In the genomic region with DNA sequence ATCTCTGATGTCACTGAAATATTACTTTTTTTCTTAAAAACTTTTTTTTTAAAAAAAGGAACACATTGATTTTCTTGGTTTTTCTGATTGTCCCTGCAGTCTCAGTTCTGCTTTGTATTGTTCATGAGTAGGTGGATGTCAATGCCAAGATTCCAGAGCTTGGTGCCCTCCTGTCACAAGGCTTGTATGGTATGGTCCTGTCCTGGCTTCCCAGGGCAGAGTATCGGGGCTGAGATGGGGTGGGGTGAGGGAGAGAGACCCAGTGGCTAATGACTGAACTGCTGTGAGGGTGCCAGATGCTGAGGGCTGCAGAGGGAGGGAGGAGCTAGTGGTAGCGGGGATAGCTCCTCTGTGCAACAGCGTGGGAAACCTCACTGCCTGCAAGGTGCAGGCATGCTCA, we compare ENCODE assay signal across 11 cellular contexts. TPM values are rescaled to one million over a fixed set of nuclear protein-coding genes. Genes with fewer than 3 reads are reported as not detected.
DNase-seq lines count a peak whose midpoint lies in the region; ATAC-seq lines count a peak whose summit lies in the region.
"Had no signal": no experiment of that assay in that cellular context is flagged by ENCODE, and none has a peak within 500 bp of the region (broad histone marks: within the 10 kb centered on the region; RNA-seq: fewer than 3 reads in every experiment).

No MANE protein-coding gene starts in this region.

- ATAC-seq in HG03469 (IDR thresholded peaks at IDR 0.05; ENCODE audit: unreplicated experiment) (peak; percentile 41), GM21390 (IDR thresholded peaks at IDR 0.05; ENCODE audit: unreplicated experiment) (no peak)
- ATAC-seq in central memory CD8-positive, alpha-beta T cell (replicated peaks; ENCODE audit: extremely low read depth, poor library complexity, severe bottlenecking): peak; percentile 37
- ATAC-seq in stimulated activated naive CD8-positive, alpha-beta T cell treated with anti-CD3 and anti-CD28 coated beads, Interleukin-15, amount 100 ng/mL, for 72 hours: peak; percentile 44

- no peaks in the 10 kb centered on the region for H3K9me3 Mint-ChIP-seq in central memory CD8-positive, alpha-beta T cell
- H3K9me3 Mint-ChIP-seq in stimulated activated naive CD8-positive, alpha-beta T cell treated with anti-CD3 and anti-CD28 coated beads, Interleukin-15, amount 100 ng/mL, for 72 hours: no peaks in the 10 kb centered on the region
- H3K9me3 Mint-ChIP-seq in immature natural killer cell: no peaks in the 10 kb centered on the region

- H3K36me3 Mint-ChIP-seq in central memory CD8-positive, alpha-beta T cell (ENCODE audit: insufficient read depth): peaks cover 12% of the 10 kb centered on the region
- no peaks in the 10 kb centered on the region for H3K36me3 Mint-ChIP-seq in immature natural killer cell

- H3K27me3 Mint-ChIP-seq in central memory CD8-positive, alpha-beta T cell: peaks cover 28% of the 10 kb centered on the region
- H3K27me3 Mint-ChIP-seq in stimulated activated naive CD8-positive, alpha-beta T cell treated with anti-CD3 and anti-CD28 coated beads, Interleukin-15, amount 100 ng/mL, for 72 hours: peaks cover 20% of the 10 kb centered on the region
- peaks cover 7 to 24% (median 16%) of the 10 kb centered on the region in 3 donors for H3K27me3 Mint-ChIP-seq in immature natural killer cell (ENCODE audit: low read depth in 3 of 3)

- no peak overlapping the region for H3K27ac Mint-ChIP-seq in central memory CD8-positive, alpha-beta T cell (ENCODE audit: low read depth)
- no peak overlapping the region for H3K27ac Mint-ChIP-seq in stimulated activated naive CD8-positive, alpha-beta T cell treated with anti-CD3 and anti-CD28 coated beads, Interleukin-15, amount 100 ng/mL, for 72 hours
- no peak overlapping the region for H3K27ac Mint-ChIP-seq in immature natural killer cell

- peaks cover 30% of the 10 kb centered on the region for H3K4me1 Mint-ChIP-seq in central memory CD8-positive, alpha-beta T cell
- peaks cover 74% of the 10 kb centered on the region for H3K4me1 Mint-ChIP-seq in stimulated activated naive CD8-positive, alpha-beta T cell treated with anti-CD3 and anti-CD28 coated beads, Interleukin-15, amount 100 ng/mL, for 72 hours
- H3K4me1 Mint-ChIP-seq in immature natural killer cell: peaks cover 7 to 12% of the 10 kb centered on the region in 2 donors

- no peak overlapping the region for H3K4me3 Mint-ChIP-seq in central memory CD8-positive, alpha-beta T cell
- H3K4me3 Mint-ChIP-seq in stimulated activated naive CD8-positive, alpha-beta T cell treated with anti-CD3 and anti-CD28 coated beads, Interleukin-15, amount 100 ng/mL, for 72 hours: no peak overlapping the region
- no peak overlapping the region for H3K4me3 Mint-ChIP-seq in immature natural killer cell

- DNase-seq in activated CD4-positive, alpha-beta T cell treated with anti-CD3 and anti-CD28 coated beads for 48 hours: peak; percentile 35
- DNase-seq in activated CD4-positive, alpha-beta T cell treated with anti-CD3 and anti-CD28 coated beads for 4 hours: no peak
- DNase-seq in central memory CD8-positive, alpha-beta T cell (ENCODE audit: low spot score in 2 of 2): no peak
- DNase-seq in stimulated activated naive CD8-positive, alpha-beta T cell treated with anti-CD3 and anti-CD28 coated beads, Interleukin-15, amount 100 ng/mL, for 72 hours: no peak
- DNase-seq in stimulated activated CD4-positive, alpha-beta T cell treated with anti-CD3 and anti-CD28 coated beads, Interleukin-2, amount 100 ng/mL, for 24 hours: no peak
- no peak for DNase-seq in immature natural killer cell
- DNase-seq: activated T-cell treated with anti-CD3 and anti-CD28 coated beads for 4 hours, GF-D8, NCI-H2029 treated with DMSO at 0.1 percent for 48 hours had no signal

RNA-seq across cellular contexts. Expression of a gene that starts 4.4 kb away (rescaled TPM):
- 10 to 100 TPM; 30.6 to 51.8 (median 36.5) TPM for polyA plus RNA-seq in immature natural killer cell

RNA-seq across cellular contexts. Expression of a gene that starts 32.4 kb away (rescaled TPM):
- polyA plus RNA-seq in immature natural killer cell: under 1 TPM in 2 of 3 donors, not detected in 1; 0.40 to 0.95 TPM
